ENCODE assay signal across 9 cellular contexts in the genomic region with DNA sequence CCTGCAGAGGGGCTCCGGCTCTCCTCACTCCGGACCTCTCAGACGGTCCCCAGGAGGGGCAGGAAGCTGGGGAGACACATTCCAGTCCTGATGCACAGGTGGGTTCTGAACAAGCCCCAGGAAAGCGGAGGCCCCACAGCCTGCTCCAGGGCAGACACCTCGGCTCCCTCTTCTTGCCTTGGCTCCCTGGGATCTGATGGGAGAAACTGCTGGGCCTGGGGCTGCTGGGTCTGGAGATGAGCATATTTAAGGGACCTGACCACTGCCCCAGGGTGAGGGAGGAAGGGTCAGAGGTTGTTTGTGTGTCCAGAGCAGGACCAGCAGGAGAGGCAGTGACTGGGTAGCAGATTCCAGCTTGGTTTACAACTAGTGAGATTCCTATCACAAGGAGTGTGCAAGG. TPM values are rescaled to one million over a fixed set of nuclear protein-coding genes. Genes with fewer than 3 reads are reported as not detected.
DNase-seq lines count a peak whose midpoint lies in the region; ATAC-seq and TF ChIP-seq lines count a peak whose summit lies in the region.
"Had no signal": no experiment of that assay in that cellular context is flagged by ENCODE, and none has a peak within 500 bp of the region (broad histone marks: within the 10 kb centered on the region; RNA-seq: fewer than 3 reads in every experiment).

No MANE protein-coding gene starts in this region.

- H3K4me3 ChIP-seq in MG63 = no peak overlapping the region

- CTCF ChIA-PET in MCF 10A (lab: Yijun Ruan, JAX) = interaction anchor here (0.6 to 2.8 kb wide), 6 partner anchors 16 to 119 kb away, joined by 3 to 15 read pairs (median 4); no protein-coding TSS in a partner anchor

- H3K4me3 Mint-ChIP-seq in stimulated activated naive CD8-positive, alpha-beta T cell treated with anti-CD3 and anti-CD28 coated beads, Interleukin-15, Interleukin-2, amounts not matched to agents 100 ng/mL and 50 ng/mL, for 24 hours = peak overlapping the region; percentile 76
- peak overlapping the region; percentile 77 for H3K4me3 Mint-ChIP-seq in MCF 10A (ENCODE audit: unreplicated experiment)
- peak overlapping the region; percentile 69 for H3K4me3 Mint-ChIP-seq in mesothelial cell of epicardium

- no peaks in the 10 kb centered on the region for H3K27me3 Mint-ChIP-seq in stimulated activated naive CD8-positive, alpha-beta T cell treated with anti-CD3 and anti-CD28 coated beads, Interleukin-15, Interleukin-2, amounts not matched to agents 100 ng/mL and 50 ng/mL, for 24 hours
- H3K27me3 Mint-ChIP-seq in MCF 10A (ENCODE audit: insufficient read depth, unreplicated experiment) (no peaks in the 10 kb centered on the region), mesothelial cell of epicardium (ENCODE audit: low read depth) (no peaks in the 10 kb centered on the region)

- DNase-seq in stimulated activated naive CD8-positive, alpha-beta T cell treated with anti-CD3 and anti-CD28 coated beads, Interleukin-15, Interleukin-2, amounts not matched to agents 100 U/mL and 50 U/mL, for 24 hours = no peak
- DNase-seq in MCF 10A (ENCODE audit: unreplicated experiment) (no peak), mesothelial cell of epicardium (ENCODE audit: low spot score in 2 of 2, unreplicated experiment in 2 of 2) (no peak), NCI-H510A (lab: John Stamatoyannopoulos, UW) (no peak), MG63 (no peak)
- DNase-seq in activated CD4-positive, CD25-positive, alpha-beta regulatory T cell treated with anti-CD3 and anti-CD28 coated beads, Interleukin-2, amount 50 U/mL, for 72 hours = no peak

- H3K4me1 Mint-ChIP-seq in stimulated activated naive CD8-positive, alpha-beta T cell treated with anti-CD3 and anti-CD28 coated beads, Interleukin-15, Interleukin-2, amounts not matched to agents 100 ng/mL and 50 ng/mL, for 24 hours (ENCODE audit: low read depth) = peaks cover 18% of the 10 kb centered on the region
- H3K4me1 Mint-ChIP-seq in MCF 10A (ENCODE audit: insufficient read depth, unreplicated experiment) (peaks cover 6% of the 10 kb centered on the region), mesothelial cell of epicardium (peaks cover 3% of the 10 kb centered on the region)

- TF ChIP-seq CTCF in MCF 10A (IDR thresholded peaks at IDR 0.05; ENCODE audit: unreplicated experiment) (no peak), mesothelial cell of epicardium (IDR thresholded peaks at IDR 0.05; ENCODE audit: unreplicated experiment) (no peak)

- BruUV-seq in MCF 10A (replicated peaks; lab: Mats Ljungman, UMichigan) = no TSS peak

- H3K9me3 Mint-ChIP-seq in stimulated activated naive CD8-positive, alpha-beta T cell treated with anti-CD3 and anti-CD28 coated beads, Interleukin-15, Interleukin-2, amounts not matched to agents 100 ng/mL and 50 ng/mL, for 24 hours = no peaks in the 10 kb centered on the region
- H3K9me3 Mint-ChIP-seq in MCF 10A (ENCODE audit: unreplicated experiment) = no peaks in the 10 kb centered on the region
- H3K9me3 Mint-ChIP-seq in mesothelial cell of epicardium = no peaks in the 10 kb centered on the region

- no peaks in the 10 kb centered on the region for H3K36me3 ChIP-seq in MG63

- no peaks in the 10 kb centered on the region for H3K36me3 Mint-ChIP-seq in stimulated activated naive CD8-positive, alpha-beta T cell treated with anti-CD3 and anti-CD28 coated beads, Interleukin-15, Interleukin-2, amounts not matched to agents 100 ng/mL and 50 ng/mL, for 24 hours (ENCODE audit: low read depth)
- H3K36me3 Mint-ChIP-seq in MCF 10A (ENCODE audit: insufficient read depth, unreplicated experiment) (peaks cover 5% of the 10 kb centered on the region), mesothelial cell of epicardium (no peaks in the 10 kb centered on the region)

- ATAC-seq in stimulated activated naive CD8-positive, alpha-beta T cell treated with anti-CD3 and anti-CD28 coated beads, Interleukin-15, Interleukin-2, amounts not matched to agents 100 U/mL and 50 U/mL, for 24 hours = no peak
- no peak for ATAC-seq in HG02571 (IDR thresholded peaks at IDR 0.05; ENCODE audit: unreplicated experiment)
- ATAC-seq: left ventricle myocardium superior had no signal

- intact Hi-C loops in MCF 10A (cut with micrococcal nuclease) = loop anchor here (10.0 kb wide), 1 partner anchor 46 kb away; no protein-coding TSS in a partner anchor

- H3K9me3 ChIP-seq in MG63 = no peaks in the 10 kb centered on the region

- no peaks in the 10 kb centered on the region for H3K27me3 ChIP-seq in MG63

- POLR2A ChIA-PET in MCF 10A (lab: Yijun Ruan, JAX) = interaction anchor here (0.6 to 4.0 kb wide), 3 partner anchors 47 to 65 kb away, joined by 3 to 31 read pairs (median 5); a partner anchor contains a TSS

- no peak overlapping the region for H3K27ac Mint-ChIP-seq in stimulated activated naive CD8-positive, alpha-beta T cell treated with anti-CD3 and anti-CD28 coated beads, Interleukin-15, Interleukin-2, amounts not matched to agents 100 ng/mL and 50 ng/mL, for 24 hours
- H3K27ac Mint-ChIP-seq in MCF 10A (ENCODE audit: low read depth, unreplicated experiment) (no peak overlapping the region), mesothelial cell of epicardium (no peak overlapping the region)

RNA-seq across cellular contexts. Expression of a gene that starts 1.2 kb away (rescaled TPM):
- total RNA-seq in MCF 10A (2022) = 3.4 and 3.9 TPM in 2 replicates
- total RNA-seq in mesothelial cell of epicardium = 5.9 to 6.3 TPM (median 5.9 TPM) in 3 replicates
- 0.03 and 0.81 TPM in 2 replicates for total RNA-seq in MG63 (2014; rRNA removed; shearing (Covaris generic); ENCODE audit: low replicate concordance)
